18 cellular contexts compared by ENCODE assay signal in genomic region chr18:13372405-13372995, GRCh38.
A peak's percentile ranks its signal among the peaks of the same experiment; 100 is the strongest.
DNase-seq lines count a peak whose midpoint lies in the region; ATAC-seq and TF ChIP-seq lines count a peak whose summit lies in the region.
"Had no signal": no experiment of that assay in that cellular context is flagged by ENCODE, and none has a peak within 500 bp of the region (broad histone marks: within the 10 kb centered on the region; RNA-seq: fewer than 3 reads in every experiment).

No MANE protein-coding gene starts in this region.

- H3K27ac ChIP-seq in sigmoid colon, result no peak overlapping the region
- H3K27ac ChIP-seq: neutrophil had no signal

- no peak for ATAC-seq in activated CD8-positive, alpha-beta memory T cell treated with anti-CD3 and anti-CD28 coated beads, Interleukin-2, amount 10 ng/mL, durations not matched to agents 7 days and 5 days
- ATAC-seq: HCT116, Panc1 had no signal

- H3K36me3 Mint-ChIP-seq in activated CD8-positive, alpha-beta memory T cell treated with anti-CD3 and anti-CD28 coated beads, Interleukin-2, amount 10 ng/mL, durations not matched to agents 7 days and 5 days, result no peaks in the 10 kb centered on the region
- no peaks in the 10 kb centered on the region for H3K36me3 Mint-ChIP-seq in brain

- H3K27me3 ChIP-seq in sigmoid colon, result no peaks in the 10 kb centered on the region
- H3K27me3 ChIP-seq: breast epithelium, neutrophil had no signal

- WGBS in sigmoid colon, 2 donors, result 80 to 83% methylated on average over 9 of the region's 9 CpGs

- intact Hi-C loops in sigmoid colon (cut with DNase I), result no loop called here

- H3K4me1 ChIP-seq in sigmoid colon, result peaks cover 0 to 48% (median 29%) of the 10 kb centered on the region in 4 donors

- TF ChIP-seq CTCF in brain (conservative IDR thresholded peaks at IDR 0.05) (no peak), sigmoid colon (IDR thresholded peaks at IDR 0.05) (no peak)

- no peaks in the 10 kb centered on the region for H3K9me3 ChIP-seq in sigmoid colon
- H3K9me3 ChIP-seq: breast epithelium, neutrophil had no signal

- H3K9me3 Mint-ChIP-seq in activated CD8-positive, alpha-beta memory T cell treated with anti-CD3 and anti-CD28 coated beads, Interleukin-2, amount 10 ng/mL, durations not matched to agents 7 days and 5 days (ENCODE audit: low read depth), result no peaks in the 10 kb centered on the region
- no peaks in the 10 kb centered on the region for H3K9me3 Mint-ChIP-seq in brain
- H3K9me3 Mint-ChIP-seq: activated T-helper 2 cell treated with anti-CD3 and anti-CD28 coated beads, Interferon-gamma antibody, Interleukin-2, Interleukin-4, amounts not matched to agents 10 μg/mL and 5 μg/mL and 100 μg/mL, durations not matched to agents 14 hours and 24 hours and 36 hours had no signal

- CTCF ChIA-PET in activated CD8-positive, alpha-beta memory T cell treated with anti-CD3 and anti-CD28 coated beads, Interleukin-2, amount 10 ng/mL, durations not matched to agents 7 days and 5 days (lab: Charles Lee), result interaction anchor here (1.1 to 1.2 kb wide), 3 partner anchors 8 to 11 kb away, joined by 3 to 4 read pairs (median 3); no protein-coding TSS in a partner anchor

- H3K4me3 ChIP-seq in sigmoid colon, result no peak overlapping the region
- H3K4me3 ChIP-seq: breast epithelium had no signal

- H3K27ac Mint-ChIP-seq in activated CD8-positive, alpha-beta memory T cell treated with anti-CD3 and anti-CD28 coated beads, Interleukin-2, amount 10 ng/mL, durations not matched to agents 7 days and 5 days, result no peak overlapping the region
- peak overlapping the region in 3 of 5 experiments; percentile 42 to 82 (median 70) for H3K27ac Mint-ChIP-seq in brain
- H3K27ac Mint-ChIP-seq: activated T-helper 2 cell treated with anti-CD3 and anti-CD28 coated beads, Interferon-gamma antibody, Interleukin-2, Interleukin-4, amounts not matched to agents 10 μg/mL and 5 μg/mL and 100 μg/mL, durations not matched to agents 14 hours and 24 hours and 36 hours had no signal

- peaks cover 8% of the 10 kb centered on the region for H3K27me3 Mint-ChIP-seq in activated CD8-positive, alpha-beta memory T cell treated with anti-CD3 and anti-CD28 coated beads, Interleukin-2, amount 10 ng/mL, durations not matched to agents 7 days and 5 days
- H3K27me3 Mint-ChIP-seq in brain, result peaks cover 5% of the 10 kb centered on the region

- peaks cover 34% of the 10 kb centered on the region for H3K4me1 Mint-ChIP-seq in activated CD8-positive, alpha-beta memory T cell treated with anti-CD3 and anti-CD28 coated beads, Interleukin-2, amount 10 ng/mL, durations not matched to agents 7 days and 5 days
- peaks cover 69% of the 10 kb centered on the region for H3K4me1 Mint-ChIP-seq in brain

- TF ChIP-seq EP300 in sigmoid colon (IDR thresholded peaks at IDR 0.05), result no peak

- no peak for TF ChIP-seq POLR2A in sigmoid colon (IDR thresholded peaks at IDR 0.05)

- peak; percentile 55 for DNase-seq in activated CD8-positive, alpha-beta memory T cell treated with anti-CD3 and anti-CD28 coated beads for 24 hours
- DNase-seq in activated CD8-positive, alpha-beta memory T cell treated with anti-CD3 and anti-CD28 coated beads, Interleukin-2, amount 10 ng/mL, durations not matched to agents 7 days and 5 days, result no peak
- DNase-seq in GM04504 (ENCODE audit: low read depth) (peak; percentile 11), sigmoid colon (peak; percentile 21), HT-29 (ENCODE audit: low spot score) (no peak), cerebellum (ENCODE audit: low spot score) (no peak), DMS153 treated with DMSO at 0.1 percent for 48 hours (lab: John Stamatoyannopoulos, UW; ENCODE audit: unreplicated experiment) (no peak)
- DNase-seq: activated CD4-positive, CD25-positive, alpha-beta regulatory T cell treated with anti-CD3 and anti-CD28 coated beads, Interleukin-2, amount 50 U/mL, for 72 hours; mesenchymal stem cell; NCI-H146; NCI-H524; stimulated activated naive CD4-positive, alpha-beta T cell treated with Interleukin-2 at 50 U/mL for 16 hours had no signal

- no peaks in the 10 kb centered on the region for H3K36me3 ChIP-seq in sigmoid colon
- H3K36me3 ChIP-seq: breast epithelium, neutrophil had no signal

- no peak overlapping the region for H3K4me3 Mint-ChIP-seq in activated CD8-positive, alpha-beta memory T cell treated with anti-CD3 and anti-CD28 coated beads, Interleukin-2, amount 10 ng/mL, durations not matched to agents 7 days and 5 days
- H3K4me3 Mint-ChIP-seq in brain, result peak overlapping the region in 1 of 5 experiments; percentile 39

Comparison
In these comparisons a context has a peak if more than half of its experiments do, and no peak if none do; other contexts are left out.
1. DNase-seq: peak in activated CD8-positive, alpha-beta memory T cell treated with anti-CD3 and anti-CD28 coated beads for 24 hours (single experiment), GM04504 (single experiment) and sigmoid colon (single experiment); none in activated CD8-positive, alpha-beta memory T cell treated with anti-CD3 and anti-CD28 coated beads, Interleukin-2, amount 10 ng/mL, durations not matched to agents 7 days and 5 days (single experiment), HT-29 (single experiment), cerebellum (single experiment) and DMS153 treated with DMSO at 0.1 percent for 48 hours (single experiment).